ENCODE assay signal across 10 cellular contexts in the genomic region with DNA sequence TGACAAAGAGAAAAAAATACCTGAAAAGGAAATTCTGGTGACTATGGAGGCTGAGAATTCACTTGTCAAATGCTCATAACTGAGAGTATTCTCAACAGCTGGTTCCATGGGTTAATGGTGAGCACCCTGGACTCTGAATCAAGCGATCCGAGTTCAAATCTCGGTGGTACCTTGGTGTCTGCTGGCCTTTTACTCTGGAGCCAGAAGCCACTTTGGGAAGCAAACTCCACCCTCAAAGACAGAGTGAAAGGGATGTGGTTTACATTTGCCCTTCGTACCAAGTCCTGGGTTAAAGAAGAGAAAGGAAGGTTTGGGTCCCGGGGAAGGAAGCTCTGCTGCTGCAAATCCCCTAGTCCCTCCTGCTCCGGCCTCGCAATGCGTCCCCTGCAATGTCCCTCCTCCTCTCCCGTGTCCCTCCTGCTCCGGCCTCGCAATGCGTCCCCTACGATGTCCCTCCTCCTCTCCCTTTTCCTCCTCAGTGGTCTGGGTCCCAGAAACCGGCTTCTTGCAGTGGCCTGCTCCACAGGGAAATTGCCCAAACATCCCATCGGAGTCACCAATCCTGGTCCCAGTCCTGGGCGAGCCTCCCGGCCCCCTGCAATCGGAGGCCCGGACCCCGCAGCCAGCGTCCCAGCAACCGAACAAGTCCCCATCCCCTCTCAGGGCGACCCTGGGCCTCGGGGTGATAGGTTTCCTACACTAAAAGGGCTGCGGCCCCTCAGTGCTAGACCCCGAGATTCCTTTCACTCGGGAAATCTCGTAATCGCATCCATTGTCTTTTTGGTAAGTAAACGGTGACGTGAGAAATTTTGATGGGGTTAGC.
DNase-seq lines count a peak whose midpoint lies in the region; ATAC-seq, FAIRE-seq and TF ChIP-seq lines count a peak whose summit lies in the region.
"Had no signal": no experiment of that assay in that cellular context is flagged by ENCODE, and none has a peak within 500 bp of the region (broad histone marks: within the 10 kb centered on the region; RNA-seq: fewer than 3 reads in every experiment).

No MANE protein-coding gene starts in this region.

- TF ChIP-seq CTCF in astrocyte (IDR thresholded peaks at IDR 0.05; ENCODE audit: insufficient read depth, low read depth, low read length): no peak

- H3K36me3 ChIP-seq in BLaER1 (no peaks in the 10 kb centered on the region), astrocyte (ENCODE audit: insufficient read depth, low read length) (no peaks in the 10 kb centered on the region)

- H2AFZ ChIP-seq in astrocyte (ENCODE audit: low read depth, low read length): peak overlapping the region; percentile 46

- peak overlapping the region; percentile 75 for H3K4me3 Mint-ChIP-seq in astrocyte (ENCODE audit: unreplicated experiment)

- no peaks in the 10 kb centered on the region for H3K4me1 Mint-ChIP-seq in astrocyte (ENCODE audit: low read depth, unreplicated experiment)

- H3K36me3 Mint-ChIP-seq in astrocyte (ENCODE audit: low read depth, unreplicated experiment): peaks cover 3% of the 10 kb centered on the region

- no peaks in the 10 kb centered on the region for H3K79me2 ChIP-seq in astrocyte (ENCODE audit: insufficient read depth, low read length)

- peak overlapping the region; percentile 3; the same call in 1 of the 2 replicates for H3K4me2 ChIP-seq in BLaER1
- H3K4me2 ChIP-seq in astrocyte (ENCODE audit: low read length): peak overlapping the region; percentile 79

- no peaks in the 10 kb centered on the region for H4K20me1 ChIP-seq in BLaER1
- H4K20me1 ChIP-seq in astrocyte (ENCODE audit: insufficient read depth, low read length): no peaks in the 10 kb centered on the region

- peak; percentile 58 for FAIRE-seq in astrocyte (lab: Jason Lieb, UNC)

- peak; percentile 14 for DNase-seq in H4 (ENCODE audit: low spot score)
- DNase-seq in astrocyte (ENCODE audit: low read depth): peak; percentile 84
- peak; percentile 75 for DNase-seq in iPS-NIHi7 (ENCODE audit: extremely low spot score)
- no peak for DNase-seq in NCI-H1048 (lab: John Stamatoyannopoulos, UW)
- no peak for DNase-seq in NCI-H226
- DNase-seq in RKO (ENCODE audit: low spot score): no peak
- DNase-seq: effector CD8-positive, alpha-beta T cell; T-helper 1 cell had no signal

- H3K4me3 ChIP-seq in BLaER1: no peak overlapping the region
- H3K4me3 ChIP-seq in astrocyte (ENCODE audit: insufficient read depth, low read depth, low read length): peak overlapping the region; percentile 14

- ATAC-seq in GM18861 (IDR thresholded peaks at IDR 0.05; ENCODE audit: unreplicated experiment): no peak

- no peak overlapping the region for H3K27ac ChIP-seq in BLaER1
- H3K27ac ChIP-seq in astrocyte (ENCODE audit: low read depth, low read length): no peak overlapping the region

- peak overlapping the region; percentile 80 for H3K27ac Mint-ChIP-seq in astrocyte (ENCODE audit: unreplicated experiment)

- no peak overlapping the region for H3K9ac ChIP-seq in BLaER1
- peak overlapping the region; percentile 42 for H3K9ac ChIP-seq in astrocyte (ENCODE audit: low read length)

- H3K9me3 ChIP-seq in BLaER1: no peaks in the 10 kb centered on the region
- H3K9me3 ChIP-seq in astrocyte (ENCODE audit: insufficient read depth, low read depth, low read length): no peaks in the 10 kb centered on the region

- 0 out of 2 replicates have a peak, but pooled peaks cover 9% of the 10 kb centered on the region for H3K4me1 ChIP-seq in BLaER1
- peaks cover 2% of the 10 kb centered on the region for H3K4me1 ChIP-seq in astrocyte (ENCODE audit: insufficient read depth, low read length)

- H3K9me3 Mint-ChIP-seq in astrocyte (ENCODE audit: unreplicated experiment): no peaks in the 10 kb centered on the region

- peaks cover 65% of the 10 kb centered on the region for H3K27me3 Mint-ChIP-seq in astrocyte (ENCODE audit: low read depth, unreplicated experiment)

- H3K27me3 ChIP-seq in BLaER1 (no peaks in the 10 kb centered on the region), astrocyte (ENCODE audit: insufficient read depth, low read length) (peaks cover 54% of the 10 kb centered on the region)

Comparison
In these comparisons a context has a peak if more than half of its experiments do, and no peak if none do; other contexts are left out.
1. DNase-seq: peak in H4 (single experiment), astrocyte (single experiment) and iPS-NIHi7 (single experiment); none in NCI-H1048 (single experiment), NCI-H226 (single experiment) and RKO (single experiment).